Comparison of ENCODE assay signal across 14 cellular contexts in genomic region chr7:83466187-83466923, GRCh38.
A peak's percentile ranks its signal among the peaks of the same experiment; 100 is the strongest.
DNase-seq lines count a peak whose midpoint lies in the region; ATAC-seq, FAIRE-seq and TF ChIP-seq lines count a peak whose summit lies in the region.
"Had no signal": no experiment of that assay in that cellular context is flagged by ENCODE, and none has a peak within 500 bp of the region (broad histone marks: within the 10 kb centered on the region; RNA-seq: fewer than 3 reads in every experiment).

No MANE protein-coding gene starts in this region.

- H3K27me3 ChIP-seq in GM23338 (ENCODE audit: insufficient read depth) (no peaks in the 10 kb centered on the region), Panc1 (ENCODE audit: control insufficient read depth, insufficient read depth, low read length) (no peaks in the 10 kb centered on the region), iPS-18a (ENCODE audit: control insufficient read depth, insufficient read depth, low read length) (no peaks in the 10 kb centered on the region), brain microvascular endothelial cell (replicated peaks) (no peaks in the 10 kb centered on the region)

- no TSS peak for BruUV-seq in Panc1 (replicated peaks; lab: Mats Ljungman, UMichigan)

- FAIRE-seq in urothelium cell line (lab: Jason Lieb, UNC): peak; percentile 83
- FAIRE-seq: GM12892 had no signal

- H3K4me3 ChIP-seq in GM23338 (no peak overlapping the region; the same call in 1 of the 2 replicates), Panc1 (ENCODE audit: low read depth in 2 of 2, low read length in 2 of 2) (no peak overlapping the region), iPS-18a (ENCODE audit: low read length) (peak overlapping the region; percentile 37), brain microvascular endothelial cell (ENCODE audit: low read depth, low read length) (no peak overlapping the region)

- H3F3A ChIP-seq in GM23338 (replicated peaks; ENCODE audit: low read depth): peaks cover 9% of the 10 kb centered on the region

- H3K27me3 Mint-ChIP-seq in GM23338 (ENCODE audit: insufficient read depth, low read depth, poor library complexity) (peaks cover 30% of the 10 kb centered on the region), mesothelial cell of epicardium (ENCODE audit: low read depth) (peaks cover 13% of the 10 kb centered on the region)
- H3K27me3 Mint-ChIP-seq: B cell; CD4-positive, alpha-beta T cell had no signal

- DNase-seq in GM23338 (ENCODE audit: low spot score): no peak
- no peak for DNase-seq in Panc1 (ENCODE audit: low read depth, low spot score)
- DNase-seq in urothelium cell line (ENCODE audit: low spot score): no peak
- DNase-seq in mesothelial cell of epicardium (ENCODE audit: low spot score in 2 of 2, unreplicated experiment in 2 of 2): no peak
- DNase-seq in brain microvascular endothelial cell: no peak
- DNase-seq in COLO668 (lab: John Stamatoyannopoulos, UW; ENCODE audit: unreplicated experiment): no peak
- DNase-seq: C1 segment of cervical spinal cord; CD4-positive, alpha-beta T cell; DMS79; GOT3 had no signal

- H3K9ac ChIP-seq in iPS-18a (ENCODE audit: low read length): peak overlapping the region; percentile 3

- ATAC-seq in GM23338 (no peak; the same call in 2 of the 3 replicates), Panc1 (no peak)
- ATAC-seq: HCT116 had no signal

- CTCF ChIA-PET in Panc1 (lab: Charles Lee): no interaction called here

- peak overlapping the region; percentile 49 for H3K4me3 Mint-ChIP-seq in GM23338
- H3K4me3 Mint-ChIP-seq in mesothelial cell of epicardium: no peak overlapping the region
- H3K4me3 Mint-ChIP-seq: B cell; CD4-positive, alpha-beta T cell had no signal

- no peaks in the 10 kb centered on the region; the same call in 1 of the 2 replicates for H3K9me3 ChIP-seq in Panc1 (ENCODE audit: control insufficient read depth, insufficient read depth, low read depth, low read length)
- no peaks in the 10 kb centered on the region for H3K9me3 ChIP-seq in iPS-18a (ENCODE audit: control insufficient read depth, low read depth, low read length)

- H3K4me1 ChIP-seq in GM23338 (ENCODE audit: insufficient read depth) (peaks cover 31% of the 10 kb centered on the region), Panc1 (ENCODE audit: control insufficient read depth, insufficient read depth, low read length) (peaks cover 16% of the 10 kb centered on the region), iPS-18a (ENCODE audit: control insufficient read depth, low read depth, low read length) (peaks cover 26% of the 10 kb centered on the region)

- H3K79me2 ChIP-seq in GM23338 (replicated peaks; ENCODE audit: insufficient read depth): peaks cover 14% of the 10 kb centered on the region

- POLR2A ChIA-PET in Panc1 (lab: Charles Lee): no interaction called here

- H3K4me2 ChIP-seq in GM23338: no peak overlapping the region

- TF ChIP-seq CTCF in GM23338 (conservative IDR thresholded peaks at IDR 0.05; ENCODE audit: low read depth in 2 of 2) (no peak), Panc1 (IDR thresholded peaks at IDR 0.05) (no peak), mesothelial cell of epicardium (IDR thresholded peaks at IDR 0.05; ENCODE audit: unreplicated experiment) (no peak), brain microvascular endothelial cell (IDR thresholded peaks at IDR 0.05; ENCODE audit: low read depth, low read length, missing control alignments) (no peak)

- intact Hi-C loops in Panc1 (cut with micrococcal nuclease; ENCODE audit: unreplicated experiment): no loop called here

- H3K27ac Mint-ChIP-seq in GM23338: peak overlapping the region; percentile 82
- H3K27ac Mint-ChIP-seq in mesothelial cell of epicardium: no peak overlapping the region
- H3K27ac Mint-ChIP-seq: B cell; CD4-positive, alpha-beta T cell had no signal

- H3K36me3 Mint-ChIP-seq in GM23338 (ENCODE audit: low read depth) (peaks cover 59% of the 10 kb centered on the region), mesothelial cell of epicardium (no peaks in the 10 kb centered on the region)

- in situ Hi-C loops in Panc1 (cut with HindIII; ENCODE audit: low pct_unique_long_range_greater_than_20kb, low sequenced_read_pairs) (no loop called here), brain microvascular endothelial cell (cut with HindIII; ENCODE audit: low pct_ligation_motif_present, low sequenced_read_pairs) (no loop called here)

- H3K36me3 ChIP-seq in GM23338 (ENCODE audit: insufficient read depth) (no peaks in the 10 kb centered on the region; the same call in 1 of the 2 replicates), Panc1 (ENCODE audit: control insufficient read depth, insufficient read depth, low read length) (no peaks in the 10 kb centered on the region), iPS-18a (ENCODE audit: control insufficient read depth, low read depth, low read length) (peaks cover 22% of the 10 kb centered on the region), brain microvascular endothelial cell (replicated peaks) (no peaks in the 10 kb centered on the region)

- H4K20me1 ChIP-seq in GM23338 (replicated peaks; ENCODE audit: insufficient read depth): no peaks in the 10 kb centered on the region

- H3K9me3 Mint-ChIP-seq in GM23338 (peaks cover 7% of the 10 kb centered on the region), mesothelial cell of epicardium (no peaks in the 10 kb centered on the region)

- H3K4me1 Mint-ChIP-seq in GM23338 (peaks cover 40% of the 10 kb centered on the region), mesothelial cell of epicardium (peaks cover 8% of the 10 kb centered on the region)
- H3K4me1 Mint-ChIP-seq: B cell had no signal

- H3K27ac ChIP-seq in GM23338 (ENCODE audit: low read depth) (peak overlapping the region; percentile 94), Panc1 (ENCODE audit: low read length) (peak overlapping the region; percentile 71; the same call in 1 of the 2 replicates), iPS-18a (ENCODE audit: low read length) (no peak overlapping the region), brain microvascular endothelial cell (no peak overlapping the region)

- no peak overlapping the region for H2AFZ ChIP-seq in GM23338

- no peaks in the 10 kb centered on the region for H3K9me2 ChIP-seq in GM23338 (ENCODE audit: insufficient read depth)

TF ChIP-seq in GM23338, 12 proteins besides CTCF, POLR2A, EP300 and RAD21 (continues in another document):
- TF ChIP-seq ZNF462 (CRISPR knock-in tag; IDR thresholded peaks at IDR 0.05): no peak
- TF ChIP-seq EZH2phosphoT487 (IDR thresholded peaks at IDR 0.05; ENCODE audit: unreplicated experiment): no peak
- TF ChIP-seq EZH2 (IDR thresholded peaks at IDR 0.05; ENCODE audit: low read depth, unreplicated experiment): no peak
- no peak for TF ChIP-seq JUNB (IDR thresholded peaks at IDR 0.05; ENCODE audit: unreplicated experiment)
- TF ChIP-seq STAT1 (IDR thresholded peaks at IDR 0.05; ENCODE audit: unreplicated experiment): no peak

Comparison
In these comparisons a context has a peak if more than half of its experiments do, and no peak if none do; other contexts are left out.
1. H3K27ac ChIP-seq: peak in GM23338 (single experiment) and Panc1 (single experiment); none in iPS-18a (single experiment) and brain microvascular endothelial cell (single experiment).